In the genomic region with DNA sequence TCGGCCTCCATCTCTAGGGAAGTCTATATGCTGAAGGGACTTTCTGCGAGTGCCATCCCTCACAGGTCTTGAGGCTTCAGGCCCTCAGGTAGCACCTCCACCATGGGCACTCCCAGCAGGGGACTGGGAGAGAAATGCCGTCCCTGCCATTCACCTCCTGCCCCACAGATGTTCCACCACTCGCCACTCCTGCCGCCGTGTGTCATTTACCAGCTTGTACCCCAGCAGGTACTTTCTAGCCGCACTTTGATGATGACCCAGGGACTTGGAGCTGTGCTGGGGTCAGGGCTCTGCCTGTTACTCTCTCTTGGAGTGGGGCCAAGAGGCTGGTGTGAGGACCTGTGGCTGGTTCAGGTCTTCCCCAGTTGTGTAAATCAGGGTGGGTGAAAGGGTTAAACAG, we compare ENCODE assay signal across 23 cellular contexts. TPM values are rescaled to one million over a fixed set of nuclear protein-coding genes. Genes with fewer than 3 reads are reported as not detected.
A peak's percentile ranks its signal among the peaks of the same experiment; 100 is the strongest.
DNase-seq lines count a peak whose midpoint lies in the region; ATAC-seq, FAIRE-seq and TF ChIP-seq lines count a peak whose summit lies in the region.
"Had no signal": no experiment of that assay in that cellular context is flagged by ENCODE, and none has a peak within 500 bp of the region (broad histone marks: within the 10 kb centered on the region; RNA-seq: fewer than 3 reads in every experiment).

No MANE protein-coding gene starts in this region.

- no peaks in the 10 kb centered on the region for H3K9me3 Mint-ChIP-seq in activated T-cell treated with anti-CD3 and anti-CD28 coated beads, Interleukin-2, amount 50 U/mL, for 24 hours
- H3K9me3 Mint-ChIP-seq in immature natural killer cell, result no peaks in the 10 kb centered on the region
- H3K9me3 Mint-ChIP-seq: CD8-positive, alpha-beta T cell; HFFc6 had no signal

- H3K27ac ChIP-seq in RWPE2 (ENCODE audit: poor library complexity, severe bottlenecking) (no peak overlapping the region), neuronal stem cell (replicated peaks; ENCODE audit: low read length) (no peak overlapping the region)
- H3K27ac ChIP-seq: BLaER1 treated with 17β-estradiol and CSF1 and Interleukin-3, amounts not matched to agents 10 nM and 100 nM; Peyer's patch; SK-N-MC had no signal

- H4K91ac ChIP-seq in neuronal stem cell (ENCODE audit: low read depth, low read length, poor library complexity), result no peak overlapping the region

- no peak overlapping the region for H3K14ac ChIP-seq in neuronal stem cell (ENCODE audit: low read length)

- no peak overlapping the region for H2BK5ac ChIP-seq in neuronal stem cell (ENCODE audit: low read length)

- H2BK12ac ChIP-seq in neuronal stem cell (ENCODE audit: low read length), result peak overlapping the region; percentile 60

- no peak for TF ChIP-seq CTCF in RWPE2 (IDR thresholded peaks at IDR 0.05; ENCODE audit: poor library complexity, severe bottlenecking)
- TF ChIP-seq CTCF in bronchial epithelial cell (IDR thresholded peaks at IDR 0.05; ENCODE audit: insufficient read depth, low read length, severe bottlenecking), result no peak
- TF ChIP-seq CTCF in GM13976 (IDR thresholded peaks at IDR 0.05; ENCODE audit: borderline replicate concordance, control extremely low read depth, extremely low read depth, insufficient read depth, missing control alignments), result no peak

- peak; percentile 13 for DNase-seq in activated T-cell treated with anti-CD3 and anti-CD28 coated beads, Interleukin-2, amount 50 U/mL, for 24 hours
- DNase-seq in activated T-cell treated with anti-CD3 and anti-CD28 coated beads, Interleukin-2, amount 50 U/mL, for 48 hours, result no peak
- DNase-seq in RWPE2 (ENCODE audit: low spot score), result peak; percentile 23
- DNase-seq in bronchial epithelial cell (ENCODE audit: low read depth), result no peak
- DNase-seq in neuronal stem cell (ENCODE audit: low spot score), result no peak
- DNase-seq in immature natural killer cell, result no peak
- DNase-seq in GM13976 (ENCODE audit: low spot score), result no peak
- no peak for DNase-seq in NCI-H2081 (lab: John Stamatoyannopoulos, UW)
- DNase-seq: Calu3; HFFc6; NCI-H1436 treated with DMSO at 0.1 percent for 48 hours; NCI-H2029; NCI-H446; NK-92 treated with Interleukin-12 subunit alpha and Interleukin-12 subunit beta, amount 100 ng/mL, for 24 hours had no signal

- H3K4me3 Mint-ChIP-seq in activated T-cell treated with anti-CD3 and anti-CD28 coated beads, Interleukin-2, amount 50 U/mL, for 24 hours, result no peak overlapping the region
- no peak overlapping the region for H3K4me3 Mint-ChIP-seq in immature natural killer cell
- H3K4me3 Mint-ChIP-seq: CD8-positive, alpha-beta T cell; HFFc6 had no signal

- H3K27me3 ChIP-seq in RWPE2 (ENCODE audit: insufficient read depth, poor library complexity, severe bottlenecking) (no peaks in the 10 kb centered on the region), bronchial epithelial cell (ENCODE audit: control insufficient read depth, insufficient read depth, low read length) (no peaks in the 10 kb centered on the region), neuronal stem cell (ENCODE audit: control insufficient read depth in 3 of 3, insufficient read depth in 3 of 3, low read depth in 1 of 3, low read length in 3 of 3) (no peaks in the 10 kb centered on the region)
- H3K27me3 ChIP-seq: BLaER1 treated with 17β-estradiol and CSF1 and Interleukin-3, amounts not matched to agents 10 nM and 100 nM; Peyer's patch had no signal

- no peak overlapping the region for H3K4me2 ChIP-seq in neuronal stem cell (ENCODE audit: insufficient read depth, low read length, poor library complexity, severe bottlenecking)
- H3K4me2 ChIP-seq: BLaER1 treated with 17β-estradiol and CSF1 and Interleukin-3, amounts not matched to agents 10 nM and 100 nM had no signal

- H3K18ac ChIP-seq in neuronal stem cell (ENCODE audit: low read length), result no peak overlapping the region

- H3K36me3 ChIP-seq in RWPE2 (ENCODE audit: low read depth) (no peaks in the 10 kb centered on the region), bronchial epithelial cell (ENCODE audit: control insufficient read depth, insufficient read depth, low read length) (no peaks in the 10 kb centered on the region), neuronal stem cell (replicated peaks in 1 of 2; ENCODE audit: control insufficient read depth in 2 of 2, insufficient read depth in 2 of 2, low read length in 2 of 2) (peaks cover 5 to 8% of the 10 kb centered on the region in 2 donors)
- H3K36me3 ChIP-seq: Peyer's patch had no signal

- no CpG with 5 or more reads among the region's 7 CpGs for WGBS in neuronal stem cell (ENCODE audit: extremely low coverage in 2 of 2, insufficient read length in 2 of 2, insufficient replicate concordance in 1 of 2), 2 donors

- FAIRE-seq in bronchial epithelial cell (lab: Jason Lieb, UNC), result peak; percentile 32
- FAIRE-seq: GM12892, H1 had no signal

- H2BK15ac ChIP-seq in neuronal stem cell (ENCODE audit: low read length), result no peak overlapping the region

- no peaks in the 10 kb centered on the region for H3K4me1 ChIP-seq in RWPE2 (ENCODE audit: insufficient read depth, poor library complexity, severe bottlenecking)
- peaks cover 0 to 10% of the 10 kb centered on the region in 2 donors for H3K4me1 ChIP-seq in neuronal stem cell (ENCODE audit: control insufficient read depth in 2 of 2, insufficient read depth in 1 of 2, low read depth in 1 of 2, low read length in 2 of 2)
- H3K4me1 ChIP-seq: Peyer's patch had no signal

- peak overlapping the region; percentile 51 for H2BK120ac ChIP-seq in neuronal stem cell (ENCODE audit: low read depth, low read length)

- no peak overlapping the region for H3K23ac ChIP-seq in neuronal stem cell (ENCODE audit: low read depth, low read length, poor library complexity)

- H4K8ac ChIP-seq in neuronal stem cell (ENCODE audit: low read depth, low read length), result no peak overlapping the region

- H3K4me3 ChIP-seq in RWPE2 (ENCODE audit: severe bottlenecking) (no peak overlapping the region), bronchial epithelial cell (ENCODE audit: low read depth, low read length) (no peak overlapping the region), neuronal stem cell (ENCODE audit: low read length in 2 of 2) (no peak overlapping the region)
- H3K4me3 ChIP-seq: BLaER1 treated with 17β-estradiol and CSF1 and Interleukin-3, amounts not matched to agents 10 nM and 100 nM; Peyer's patch; SK-N-MC had no signal

- H2AFZ ChIP-seq in neuronal stem cell (ENCODE audit: low read length), result no peak overlapping the region

- no peak overlapping the region for H3K4ac ChIP-seq in neuronal stem cell (ENCODE audit: low read length)

- ATAC-seq in RWPE2 (ENCODE audit: low read depth), result no peak
- ATAC-seq: CD8-positive, alpha-beta T cell; Right ventricle myocardium inferior had no signal

- H2AK5ac ChIP-seq in neuronal stem cell (ENCODE audit: low read depth, low read length), result no peak overlapping the region

- peaks cover 6% of the 10 kb centered on the region for H3K79me1 ChIP-seq in neuronal stem cell (ENCODE audit: low read depth, low read length)

- H3K9me3 ChIP-seq in RWPE2 (ENCODE audit: severe bottlenecking), result no peaks in the 10 kb centered on the region
- no peaks in the 10 kb centered on the region for H3K9me3 ChIP-seq in neuronal stem cell (replicated peaks in 1 of 2; ENCODE audit: control insufficient read depth in 2 of 2, insufficient read depth in 1 of 2, low read depth in 1 of 2, low read length in 2 of 2)
- H3K9me3 ChIP-seq: BLaER1 treated with 17β-estradiol and CSF1 and Interleukin-3, amounts not matched to agents 10 nM and 100 nM; Peyer's patch had no signal

- H3K9ac ChIP-seq in neuronal stem cell (ENCODE audit: low read depth, low read length, poor library complexity), result no peak overlapping the region
- H3K9ac ChIP-seq: BLaER1 treated with 17β-estradiol and CSF1 and Interleukin-3, amounts not matched to agents 10 nM and 100 nM had no signal

- in situ Hi-C loops in GM13976 (cut with MboI; ENCODE audit: low sequenced_read_pairs, unreplicated experiment), result no loop called here

- H3K27me3 Mint-ChIP-seq in activated T-cell treated with anti-CD3 and anti-CD28 coated beads, Interleukin-2, amount 50 U/mL, for 24 hours, result no peaks in the 10 kb centered on the region
- H3K27me3 Mint-ChIP-seq in immature natural killer cell (ENCODE audit: low read depth in 3 of 3), result peaks cover 0 to 2% (median 0%) of the 10 kb centered on the region in 3 donors

- no peak overlapping the region for H3K27ac Mint-ChIP-seq in activated T-cell treated with anti-CD3 and anti-CD28 coated beads, Interleukin-2, amount 50 U/mL, for 24 hours
- H3K27ac Mint-ChIP-seq in immature natural killer cell, result no peak overlapping the region
- H3K27ac Mint-ChIP-seq: CD8-positive, alpha-beta T cell; HFFc6 had no signal

- no peaks in the 10 kb centered on the region for H3K4me1 Mint-ChIP-seq in activated T-cell treated with anti-CD3 and anti-CD28 coated beads, Interleukin-2, amount 50 U/mL, for 24 hours (ENCODE audit: low read depth)
- H3K4me1 Mint-ChIP-seq in immature natural killer cell, result no peaks in the 10 kb centered on the region

- H3K36me3 Mint-ChIP-seq in activated T-cell treated with anti-CD3 and anti-CD28 coated beads, Interleukin-2, amount 50 U/mL, for 24 hours (ENCODE audit: low read depth), result peaks cover 29% of the 10 kb centered on the region
- peaks cover 0 to 15% (median 6%) of the 10 kb centered on the region in 3 donors for H3K36me3 Mint-ChIP-seq in immature natural killer cell

RNA-seq across cellular contexts. Expression of gene CRHR2, which starts 32.5 kb away (rescaled TPM):
- not detected in 2 replicates for total RNA-seq in bronchial epithelial cell
- polyA plus RNA-seq in neuronal stem cell (2013, experiment 1 of 2), result 0.08 TPM
- polyA plus RNA-seq in neuronal stem cell (2013, experiment 2 of 2), result 0.04 TPM
- not detected for polyA plus RNA-seq in immature natural killer cell
- total RNA-seq: Calu3, HFFc6, HT-29, M059J, Peyer's patch had no signal

RNA-seq across cellular contexts. Expression of gene GARS1, which starts 55.0 kb away (rescaled TPM):
- total RNA-seq in bronchial epithelial cell, result 367 and 431 TPM in 2 replicates
- 102 TPM for polyA plus RNA-seq in neuronal stem cell (2013, experiment 1 of 2)
- 101 TPM for polyA plus RNA-seq in neuronal stem cell (2013, experiment 2 of 2)
- polyA plus RNA-seq in immature natural killer cell, result 10 to 100 TPM; 33.1 to 85.6 (median 75.2) TPM

Comparison
In these comparisons a context has a peak if more than half of its experiments do, and no peak if none do; other contexts are left out.
1. DNase-seq: peak in activated T-cell treated with anti-CD3 and anti-CD28 coated beads, Interleukin-2, amount 50 U/mL, for 24 hours (single experiment) and RWPE2 (single experiment); none in activated T-cell treated with anti-CD3 and anti-CD28 coated beads, Interleukin-2, amount 50 U/mL, for 48 hours (0 of 2), bronchial epithelial cell (single experiment), neuronal stem cell (single experiment), immature natural killer cell (0 of 3), GM13976 (single experiment) and NCI-H2081 (0 of 2).